Comparison of ENCODE assay signal across 22 cellular contexts in the genomic region with DNA sequence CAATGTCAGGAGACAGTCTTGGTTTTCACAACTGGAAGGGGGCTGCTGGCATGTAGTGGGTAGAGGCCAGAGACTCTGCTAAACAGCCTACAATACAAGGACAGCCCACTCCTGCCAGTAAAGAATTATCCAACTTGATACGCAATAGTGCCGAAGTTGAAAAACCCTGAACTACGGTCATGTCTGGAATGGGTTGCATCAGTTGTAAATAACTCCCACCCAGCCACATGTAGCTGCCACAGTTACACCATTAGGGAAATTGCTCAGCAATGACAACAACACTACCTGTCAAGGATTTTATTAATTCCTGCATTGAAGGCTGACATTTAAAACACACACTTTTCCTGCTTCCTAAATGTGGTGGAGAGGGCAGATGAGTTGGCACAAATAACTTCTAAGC. TPM values are rescaled to one million over a fixed set of nuclear protein-coding genes. Genes with fewer than 3 reads are reported as not detected.
"Had no signal": no experiment of that assay in that cellular context is flagged by ENCODE, and none has a peak within 500 bp of the region (broad histone marks: within the 10 kb centered on the region; RNA-seq: fewer than 3 reads in every experiment).

No MANE protein-coding gene starts in this region.

- ATAC-seq: left ventricle myocardium superior, right cardiac atrium had no signal

- H3K27ac ChIP-seq: cardiac muscle cell had no signal

- H3K36me3 ChIP-seq: cardiac muscle cell had no signal

- DNase-seq: activated CD4-positive, alpha-beta T cell treated with anti-CD3 and anti-CD28 coated beads for 1 hour; activated CD4-positive, alpha-beta T cell treated with anti-CD3 and anti-CD28 coated beads, Interleukin-2, amount 50 U/mL, for 4 hours; activated naive CD4-positive, alpha-beta T cell treated with anti-CD3 and anti-CD28 coated beads for 36 hours; activated T-cell treated with anti-CD3 and anti-CD28 coated beads for 4 hours; hypothalamus; kidney; left ventricle myocardium superior; nucleus accumbens; posterior cingulate gyrus; stimulated activated CD4-positive, alpha-beta T cell treated with anti-CD3 and anti-CD28 coated beads, Interleukin-4, amount 100 ng/mL, for 4 hours; stimulated activated CD8-positive, alpha-beta memory T cell treated with anti-CD3 and anti-CD28 coated beads, Interleukin-4, amount 100 ng/mL, for 48 hours; stimulated activated naive CD4-positive, alpha-beta T cell treated with Interleukin-2 at 50 U/mL for 16 hours had no signal

- H3K4me1 Mint-ChIP-seq: nephron had no signal

- H3K27ac Mint-ChIP-seq: activated naive CD4-positive, alpha-beta T cell treated with anti-CD3 and anti-CD28 coated beads for 36 hours; activated T-helper 2 cell treated with anti-CD3 and anti-CD28 coated beads, Interferon-gamma antibody, Interleukin-2, Interleukin-4, amounts not matched to agents 10 μg/mL and 5 μg/mL and 100 μg/mL, durations not matched to agents 14 hours and 24 hours and 36 hours; nephron; type B pancreatic cell had no signal

- H3K36me3 Mint-ChIP-seq: type B pancreatic cell had no signal

- H3K4me3 ChIP-seq: cardiac muscle cell had no signal

- FAIRE-seq: endometrium, kidney, small intestine had no signal

- H3K4me3 Mint-ChIP-seq: activated naive CD4-positive, alpha-beta T cell treated with anti-CD3 and anti-CD28 coated beads for 36 hours; nephron; type B pancreatic cell had no signal

- H3K9me3 Mint-ChIP-seq: activated naive CD4-positive, alpha-beta T cell treated with anti-CD3 and anti-CD28 coated beads for 36 hours; activated T-helper 2 cell treated with anti-CD3 and anti-CD28 coated beads, Interferon-gamma antibody, Interleukin-2, Interleukin-4, amounts not matched to agents 10 μg/mL and 5 μg/mL and 100 μg/mL, durations not matched to agents 14 hours and 24 hours and 36 hours; nephron had no signal

- H3K27me3 ChIP-seq: cardiac muscle cell had no signal

RNA-seq across cellular contexts. Expression of a gene that starts 54.3 kb away (rescaled TPM):
- total RNA-seq: activated naive CD4-positive, alpha-beta T cell treated with anti-CD3 and anti-CD28 coated beads for 36 hours; activated T-helper 2 cell treated with anti-CD3 and anti-CD28 coated beads, Interferon-gamma antibody, Interleukin-2, Interleukin-4, amounts not matched to agents 10 μg/mL and 5 μg/mL and 100 μg/mL, durations not matched to agents 14 hours and 24 hours and 36 hours; cardiac muscle cell; kidney; left ventricle myocardium superior; right cardiac atrium; T-helper 1 cell treated with Interleukin-12 subunit alpha and Interleukin-12 subunit beta and Interleukin-4 antibody, amounts not matched to agents 30 ng/mL and 1 ng/mL, for 36 hours; temporal lobe had no signal
- polyA plus RNA-seq: cardiac muscle cell, esophagus, right cardiac atrium had no signal

RNA-seq across cellular contexts. Expression of a gene that starts 56.9 kb away (rescaled TPM):
- total RNA-seq: activated naive CD4-positive, alpha-beta T cell treated with anti-CD3 and anti-CD28 coated beads for 36 hours; activated T-helper 2 cell treated with anti-CD3 and anti-CD28 coated beads, Interferon-gamma antibody, Interleukin-2, Interleukin-4, amounts not matched to agents 10 μg/mL and 5 μg/mL and 100 μg/mL, durations not matched to agents 14 hours and 24 hours and 36 hours; cardiac muscle cell; left ventricle myocardium superior; right cardiac atrium; T-helper 1 cell treated with Interleukin-12 subunit alpha and Interleukin-12 subunit beta and Interleukin-4 antibody, amounts not matched to agents 30 ng/mL and 1 ng/mL, for 36 hours; temporal lobe had no signal
- polyA plus RNA-seq: cardiac muscle cell, esophagus, right cardiac atrium had no signal
